In genomic region chr6:46015119-46015968, GRCh38 we compare ENCODE assay signal across 8 cellular contexts. TPM values are rescaled to one million over a fixed set of nuclear protein-coding genes. Genes with fewer than 3 reads are reported as not detected.
DNase-seq lines count a peak whose midpoint lies in the region; ATAC-seq and TF ChIP-seq lines count a peak whose summit lies in the region.

Gene CLIC5, minus strand, starts transcription at chr6:46015860. Its CDS starts 318 bp downstream, at chr6:46015542.

- no peak within 1 kb of the TSS for H3K9ac ChIP-seq in skeletal muscle satellite cell (ENCODE audit: low read depth, low read length)

- peak within 1 kb of the TSS; percentile 72 for H3K4me2 ChIP-seq in skeletal muscle satellite cell (ENCODE audit: low read length)

- no peaks in the 10 kb centered on the region for H3K9me3 Mint-ChIP-seq in CD4-positive, alpha-beta T cell
- no peaks in the 10 kb centered on the region for H3K9me3 Mint-ChIP-seq in activated naive CD8-positive, alpha-beta T cell (ENCODE audit: low read depth)

- H3K36me3 ChIP-seq in skeletal muscle satellite cell (ENCODE audit: insufficient read depth, low read length), result no peaks in the 10 kb centered on the region

- H3K4me3 ChIP-seq in iPS-11a (ENCODE audit: low read depth, low read length), result peak within 1 kb of the TSS; percentile 56
- H3K4me3 ChIP-seq in skeletal muscle satellite cell (ENCODE audit: low read length), result peak within 1 kb of the TSS; percentile 55

- H3K9me3 ChIP-seq in CD4-positive, alpha-beta T cell (ENCODE audit: control insufficient read depth, low read length), result no peaks in the 10 kb centered on the region
- no peaks in the 10 kb centered on the region for H3K9me3 ChIP-seq in skeletal muscle satellite cell (replicated peaks; ENCODE audit: low read length)

- peak within 1 kb of the TSS; percentile 91 for H3K27ac Mint-ChIP-seq in CD4-positive, alpha-beta T cell
- peak within 1 kb of the TSS; percentile 84 for H3K27ac Mint-ChIP-seq in activated naive CD8-positive, alpha-beta T cell

- H3K27me3 Mint-ChIP-seq in CD4-positive, alpha-beta T cell, result peaks cover 22% of the 10 kb centered on the region
- peaks cover 6% of the 10 kb centered on the region for H3K27me3 Mint-ChIP-seq in activated naive CD8-positive, alpha-beta T cell

- TF ChIP-seq CTCF in CD4-positive, alpha-beta T cell (IDR thresholded peaks at IDR 0.05), result no peak

- no peaks in the 10 kb centered on the region for H3K27me3 ChIP-seq in CD4-positive, alpha-beta T cell (ENCODE audit: control insufficient read depth, insufficient read depth, low read length)
- peaks cover 75% of the 10 kb centered on the region for H3K27me3 ChIP-seq in skeletal muscle satellite cell (ENCODE audit: control insufficient read depth, insufficient read depth, low read length)

- H3K4me3 Mint-ChIP-seq in CD4-positive, alpha-beta T cell, result peak within 1 kb of the TSS; percentile 93
- H3K4me3 Mint-ChIP-seq in activated naive CD8-positive, alpha-beta T cell, result peak within 1 kb of the TSS; percentile 91

- peak in 7 of 10 experiments; percentile 6 to 42 (median 15) for DNase-seq in CD4-positive, alpha-beta T cell
- DNase-seq in NCI-H345 (lab: John Stamatoyannopoulos, UW) (peak; percentile 29), amniotic stem cell (lab: John Stamatoyannopoulos, UW) (no peak)
- DNase-seq in effector CD4-positive, alpha-beta T cell, result no peak

- peaks cover 56% of the 10 kb centered on the region for H3K4me1 Mint-ChIP-seq in CD4-positive, alpha-beta T cell (ENCODE audit: low read depth)
- H3K4me1 Mint-ChIP-seq in activated naive CD8-positive, alpha-beta T cell (ENCODE audit: low read depth), result peaks cover 51% of the 10 kb centered on the region

- CTCF ChIA-PET in CD4-positive, alpha-beta T cell (lab: Charles Lee), result interaction anchor here (0.7 kb wide), 1 partner anchor 57 kb away, joined by 3 read pairs; no protein-coding TSS in a partner anchor

- intact Hi-C loops in CD4-positive, alpha-beta T cell (cut with DNase I, micrococcal nuclease), result no loop called here

- H3K4me1 ChIP-seq in skeletal muscle satellite cell (ENCODE audit: control insufficient read depth, insufficient read depth, low read length), result peaks cover 9% of the 10 kb centered on the region

- POLR2A ChIA-PET in CD4-positive, alpha-beta T cell (lab: Charles Lee), result interaction anchor here (1.9 kb wide), 1 partner anchor 115 kb away, joined by 7 read pairs; the partner anchor contains the start of gene ENPP4

- no peak for ATAC-seq in CD4-positive, alpha-beta T cell (ENCODE audit: poor library complexity)
- ATAC-seq in HG02571 (IDR thresholded peaks at IDR 0.05; ENCODE audit: unreplicated experiment), result no peak

- peak within 1 kb of the TSS; percentile 44 for H3K27ac ChIP-seq in CD4-positive, alpha-beta T cell (ENCODE audit: low read depth, low read length)

- H3K36me3 Mint-ChIP-seq in CD4-positive, alpha-beta T cell (ENCODE audit: low read depth), result no peaks in the 10 kb centered on the region
- H3K36me3 Mint-ChIP-seq in activated naive CD8-positive, alpha-beta T cell, result no peaks in the 10 kb centered on the region

RNA-seq across cellular contexts. Expression of gene CLIC5, which starts in this region (rescaled TPM):
- 1 to 10 TPM; 2.5 to 2.8 TPM for total RNA-seq in CD4-positive, alpha-beta T cell
- not detected in 2 replicates for total RNA-seq in skeletal muscle satellite cell (2012; rRNA removed)

Comparison
In these comparisons a context has a peak if more than half of its experiments do, and no peak if none do; other contexts are left out.
1. DNase-seq: peak in CD4-positive, alpha-beta T cell (7 of 10) and NCI-H345 (single experiment); none in effector CD4-positive, alpha-beta T cell (single experiment) and amniotic stem cell (single experiment).